In genomic region chr22:41171996-41172395, GRCh38 we compare ENCODE assay signal across 20 cellular contexts.
"Had no signal": no experiment of that assay in that cellular context is flagged by ENCODE, and none has a peak within 500 bp of the region (broad histone marks: within the 10 kb centered on the region; RNA-seq: fewer than 3 reads in every experiment).

No MANE protein-coding gene starts in this region.

- H3K9me3 Mint-ChIP-seq: activated CD4-positive, alpha-beta memory T cell treated with anti-CD3 and anti-CD28 coated beads, Interleukin-2, amount 10 ng/mL, durations not matched to agents 7 days and 5 days; activated naive CD8-positive, alpha-beta T cell treated with anti-CD3 and anti-CD28 coated beads for 36 hours; activated T-helper 17 cell treated with anti-CD3 and anti-CD28 coated beads, Interleukin-2, amount 50 U/mL, for 72 hours; central memory CD8-positive, alpha-beta T cell; naive thymus-derived CD4-positive, alpha-beta T cell; neural progenitor cell had no signal

- H3K4me2 ChIP-seq: neural progenitor cell, smooth muscle cell had no signal

- H3K9me3 ChIP-seq: breast epithelium, mucosa of descending colon had no signal

- DNase-seq: activated CD4-positive, alpha-beta memory T cell treated with anti-CD3 and anti-CD28 coated beads, Interleukin-2, amount 10 ng/mL, durations not matched to agents 7 days and 5 days; activated CD4-positive, alpha-beta T cell treated with anti-CD3 and anti-CD28 coated beads for 48 hours; activated naive CD8-positive, alpha-beta T cell treated with anti-CD3 and anti-CD28 coated beads for 36 hours; effector memory CD4-positive, alpha-beta T cell; foreskin keratinocyte; kidney; mesenchymal stem cell; mucosa of descending colon; naive thymus-derived CD4-positive, alpha-beta T cell; posterior cingulate gyrus; stimulated activated CD4-positive, alpha-beta T cell treated with anti-CD3 and anti-CD28 coated beads, Interleukin-15, amount 100 ng/mL, for 24 hours; stimulated activated CD8-positive, alpha-beta memory T cell treated with anti-CD3 and anti-CD28 coated beads, Interleukin-4, amount 100 ng/mL, for 48 hours; stimulated activated naive CD4-positive, alpha-beta T cell; T1000 had no signal

- H3K27ac ChIP-seq: breast epithelium, foreskin keratinocyte, neural progenitor cell had no signal

- ATAC-seq: activated T-helper 17 cell treated with anti-CD3 and anti-CD28 coated beads, Interleukin-2, amount 50 U/mL, for 72 hours; foreskin keratinocyte; mucosa of descending colon; naive thymus-derived CD4-positive, alpha-beta T cell; sciatic nerve had no signal

- H3K27me3 ChIP-seq: breast epithelium, foreskin keratinocyte, neural progenitor cell had no signal

- H3K4me1 Mint-ChIP-seq: activated T-helper 17 cell treated with anti-CD3 and anti-CD28 coated beads, Interleukin-2, amount 50 U/mL, for 72 hours; central memory CD8-positive, alpha-beta T cell; neural progenitor cell had no signal

- H2AFZ ChIP-seq: neural progenitor cell had no signal

- H3K27me3 Mint-ChIP-seq: activated CD4-positive, alpha-beta memory T cell treated with anti-CD3 and anti-CD28 coated beads, Interleukin-2, amount 10 ng/mL, durations not matched to agents 7 days and 5 days; activated naive CD8-positive, alpha-beta T cell treated with anti-CD3 and anti-CD28 coated beads for 36 hours; activated T-helper 17 cell treated with anti-CD3 and anti-CD28 coated beads, Interleukin-2, amount 50 U/mL, for 72 hours; central memory CD8-positive, alpha-beta T cell; naive thymus-derived CD4-positive, alpha-beta T cell had no signal

- H3K27ac Mint-ChIP-seq: activated CD4-positive, alpha-beta memory T cell treated with anti-CD3 and anti-CD28 coated beads, Interleukin-2, amount 10 ng/mL, durations not matched to agents 7 days and 5 days; activated naive CD8-positive, alpha-beta T cell treated with anti-CD3 and anti-CD28 coated beads for 36 hours; activated T-helper 17 cell treated with anti-CD3 and anti-CD28 coated beads, Interleukin-2, amount 50 U/mL, for 72 hours; neural progenitor cell had no signal

- H3K4me3 Mint-ChIP-seq: activated CD4-positive, alpha-beta memory T cell treated with anti-CD3 and anti-CD28 coated beads, Interleukin-2, amount 10 ng/mL, durations not matched to agents 7 days and 5 days; activated naive CD8-positive, alpha-beta T cell treated with anti-CD3 and anti-CD28 coated beads for 36 hours; activated T-helper 17 cell treated with anti-CD3 and anti-CD28 coated beads, Interleukin-2, amount 50 U/mL, for 72 hours; central memory CD8-positive, alpha-beta T cell; naive thymus-derived CD4-positive, alpha-beta T cell; neural progenitor cell had no signal

- H3K4me1 ChIP-seq: breast epithelium, foreskin keratinocyte, neural progenitor cell had no signal

- H3K4me3 ChIP-seq: breast epithelium, mucosa of descending colon, neural progenitor cell, smooth muscle cell had no signal

- H3K9ac ChIP-seq: neural progenitor cell had no signal
